ENCODE assay signal across 13 cellular contexts in genomic region chr13:102771298-102772041, GRCh38. TPM values are rescaled to one million over a fixed set of nuclear protein-coding genes. Genes with fewer than 3 reads are reported as not detected.
A peak's percentile ranks its signal among the peaks of the same experiment; 100 is the strongest.
DNase-seq lines count a peak whose midpoint lies in the region; ATAC-seq and TF ChIP-seq lines count a peak whose summit lies in the region.
"Had no signal": no experiment of that assay in that cellular context is flagged by ENCODE, and none has a peak within 500 bp of the region (broad histone marks: within the 10 kb centered on the region; RNA-seq: fewer than 3 reads in every experiment).

No MANE protein-coding gene starts in this region.

- no peaks in the 10 kb centered on the region for H3K4me1 ChIP-seq in breast epithelium
- peaks cover 22% of the 10 kb centered on the region for H3K4me1 ChIP-seq in OCI-LY3 (ENCODE audit: low read length)
- H3K4me1 ChIP-seq in endodermal cell (ENCODE audit: control insufficient read depth, insufficient read depth, low read length), result no peaks in the 10 kb centered on the region
- peaks cover 8% of the 10 kb centered on the region for H3K4me1 ChIP-seq in mucosa of descending colon (ENCODE audit: low read depth)

- CTCF ChIA-PET in MCF 10A (lab: Yijun Ruan, JAX), result interaction anchor here (0.6 to 4.0 kb wide), 7 partner anchors 16 to 192 kb away, joined by 3 to 15 read pairs (median 4); no protein-coding TSS in a partner anchor

- H3K79me2 ChIP-seq in OCI-LY3 (ENCODE audit: low read length), result peaks cover 22% of the 10 kb centered on the region

- H3K36me3 Mint-ChIP-seq in MCF 10A (ENCODE audit: insufficient read depth, unreplicated experiment) (peaks cover 5% of the 10 kb centered on the region), endodermal cell (ENCODE audit: low read depth) (peaks cover 2% of the 10 kb centered on the region)

- 97% methylated on average over 5 of the region's 6 CpGs; no CpG with 5 or more reads in 1 of the 2 experiments for WGBS in endodermal cell (ENCODE audit: insufficient coverage in 1 of 2, insufficient read length in 1 of 2), 2 experiments

- TF ChIP-seq CTCF in MCF 10A (IDR thresholded peaks at IDR 0.05; ENCODE audit: unreplicated experiment), result no peak
- no peak for TF ChIP-seq CTCF in breast epithelium (IDR thresholded peaks at IDR 0.05)
- TF ChIP-seq CTCF in OCI-LY3 (IDR thresholded peaks at IDR 0.05; ENCODE audit: low read depth, low read length), result no peak
- no peak for TF ChIP-seq CTCF in endodermal cell (conservative IDR thresholded peaks at IDR 0.05)
- TF ChIP-seq CTCF in mucosa of descending colon (IDR thresholded peaks at IDR 0.05), result no peak

- H3K27ac ChIP-seq in breast epithelium, result no peak overlapping the region
- no peak overlapping the region for H3K27ac ChIP-seq in OCI-LY3 (ENCODE audit: low read length)
- no peak overlapping the region for H3K27ac ChIP-seq in endodermal cell (ENCODE audit: low read depth, low read length)
- H3K27ac ChIP-seq: Peyer's patch had no signal

- no peak overlapping the region for H3K27ac Mint-ChIP-seq in MCF 10A (ENCODE audit: low read depth, unreplicated experiment)
- H3K27ac Mint-ChIP-seq in endodermal cell, result no peak overlapping the region

- intact Hi-C loops in MCF 10A (cut with micrococcal nuclease), result loop anchor here (2.0 kb wide), 2 partner anchors 75 to 175 kb away; partner anchors contain the start of genes ERCC5 and TPP2
- intact Hi-C loops in breast epithelium (cut with DNase I; ENCODE audit: low total_unique reads), result no loop called here
- intact Hi-C loops in mucosa of descending colon (cut with DNase I, micrococcal nuclease), result no loop called here

- no peaks in the 10 kb centered on the region for H3K36me3 ChIP-seq in breast epithelium
- peaks cover 9% of the 10 kb centered on the region for H3K36me3 ChIP-seq in OCI-LY3 (replicated peaks; ENCODE audit: low read depth, low read length)
- H3K36me3 ChIP-seq in endodermal cell (ENCODE audit: control insufficient read depth, insufficient read depth, low read length), result peaks cover 8% of the 10 kb centered on the region
- H3K36me3 ChIP-seq in mucosa of descending colon (ENCODE audit: low read depth), result no peaks in the 10 kb centered on the region
- H3K36me3 ChIP-seq: Peyer's patch had no signal

- H3K4me3 ChIP-seq in breast epithelium (no peak overlapping the region), OCI-LY3 (ENCODE audit: low read length) (no peak overlapping the region), endodermal cell (ENCODE audit: low read length) (peak overlapping the region; percentile 88), mucosa of descending colon (no peak overlapping the region)

- H3K9me3 ChIP-seq in breast epithelium (no peaks in the 10 kb centered on the region), OCI-LY3 (ENCODE audit: insufficient read depth, low read length) (no peaks in the 10 kb centered on the region), endodermal cell (ENCODE audit: control insufficient read depth, low read length) (no peaks in the 10 kb centered on the region), mucosa of descending colon (no peaks in the 10 kb centered on the region)
- H3K9me3 ChIP-seq: Peyer's patch had no signal

- BruUV-seq in MCF 10A (replicated peaks; lab: Mats Ljungman, UMichigan), result no TSS peak

- no peaks in the 10 kb centered on the region for H3K9me3 Mint-ChIP-seq in MCF 10A (ENCODE audit: unreplicated experiment)
- no peaks in the 10 kb centered on the region for H3K9me3 Mint-ChIP-seq in endodermal cell

- no peak overlapping the region for H3K9ac ChIP-seq in OCI-LY3 (ENCODE audit: low read length)
- H3K9ac ChIP-seq in endodermal cell (ENCODE audit: extremely low read depth, low read length, poor library complexity, severe bottlenecking), result no peak overlapping the region

- DNase-seq in MCF 10A (ENCODE audit: unreplicated experiment) (no peak), breast epithelium (ENCODE audit: low spot score in 2 of 2) (no peak), endodermal cell (no peak), inferior parietal cortex (ENCODE audit: extremely low spot score) (no peak), mucosa of descending colon (no peak)
- DNase-seq: activated CD4-positive, CD25-positive, alpha-beta regulatory T cell; amniotic stem cell; C1 segment of cervical spinal cord; NCI-H2029 treated with DMSO at 0.1 percent for 48 hours; Peyer's patch had no signal

- H3K27me3 ChIP-seq in breast epithelium (no peaks in the 10 kb centered on the region), OCI-LY3 (ENCODE audit: low read depth, low read length) (no peaks in the 10 kb centered on the region), endodermal cell (ENCODE audit: control insufficient read depth, insufficient read depth, low read length, poor library complexity, severe bottlenecking) (no peaks in the 10 kb centered on the region)
- H3K27me3 ChIP-seq: Peyer's patch had no signal

- H2AFZ ChIP-seq in OCI-LY3 (ENCODE audit: low read depth, low read length), result no peak overlapping the region

- no peak for TF ChIP-seq POLR2A in breast epithelium (IDR thresholded peaks at IDR 0.05)

- H3K4me1 Mint-ChIP-seq in MCF 10A (ENCODE audit: insufficient read depth, unreplicated experiment) (peaks cover 18% of the 10 kb centered on the region), endodermal cell (peaks cover 4% of the 10 kb centered on the region)

- no peak for ATAC-seq in GM18519 (IDR thresholded peaks at IDR 0.05; ENCODE audit: low FRiP score, unreplicated experiment)
- ATAC-seq in HG02623 (IDR thresholded peaks at IDR 0.05; ENCODE audit: unreplicated experiment), result no peak
- ATAC-seq in mucosa of descending colon, result no peak

- H3K4me3 Mint-ChIP-seq in MCF 10A (ENCODE audit: unreplicated experiment) (peak overlapping the region; percentile 80), endodermal cell (peak overlapping the region; percentile 76)

- H3K27me3 Mint-ChIP-seq in MCF 10A (ENCODE audit: insufficient read depth, unreplicated experiment) (no peaks in the 10 kb centered on the region), endodermal cell (ENCODE audit: insufficient read depth) (peaks cover 21% of the 10 kb centered on the region)

- H4K20me1 ChIP-seq in OCI-LY3 (ENCODE audit: insufficient read depth, low read length), result 0 out of 2 replicates have a peak, but pooled peaks cover 5% of the 10 kb centered on the region

- H3K4me2 ChIP-seq in OCI-LY3 (ENCODE audit: low read length), result peak overlapping the region; percentile 18

- POLR2A ChIA-PET in MCF 10A (lab: Yijun Ruan, JAX), result interaction anchor here (0.6 to 5.7 kb wide), 8 partner anchors 28 to 176 kb away, joined by 3 to 51 read pairs (median 10); partner anchors contain the start of genes BIVM, ERCC5, POGLUT2 and TPP2

RNA-seq across cellular contexts. Expression of gene TEX30, which starts 2.1 kb away (rescaled TPM):
- total RNA-seq in MCF 10A (2022) (10.7 and 14.2 TPM in 2 replicates), breast epithelium (10 to 100 TPM in 1 of 3 donors, 1 to 10 TPM in 2; 8.3 to 11.8 (median 9.3) TPM), endodermal cell (10 to 100 TPM; 10.0 to 11.5 TPM), mucosa of descending colon (1 to 10 TPM; 2.1 to 5.7 (median 3.7) TPM)
- polyA plus RNA-seq in endodermal cell (2013, experiment 1 of 2), result 18.5 TPM
- 19.6 TPM for polyA plus RNA-seq in endodermal cell (2013, experiment 2 of 2)

RNA-seq across cellular contexts. Expression of gene POGLUT2, which starts 27.3 kb away (rescaled TPM):
- total RNA-seq in MCF 10A (2022) (8.3 and 9.0 TPM in 2 replicates), breast epithelium (1 to 10 TPM; 3.2 to 5.9 (median 5.9) TPM), endodermal cell (10 to 100 TPM; 16.0 to 18.1 TPM), mucosa of descending colon (1 to 10 TPM in 2 of 3 donors, under 1 TPM in 1; 0.72 to 3.9 (median 1.7) TPM)
- polyA plus RNA-seq in endodermal cell (2013, experiment 1 of 2), result 28.0 TPM
- polyA plus RNA-seq in endodermal cell (2013, experiment 2 of 2), result 26.5 TPM

RNA-seq across cellular contexts. Expression of gene BIVM, which starts 27.4 kb away (rescaled TPM):
- total RNA-seq in MCF 10A (2022) (33.1 and 36.6 TPM in 2 replicates), breast epithelium (10 to 100 TPM; 15.2 to 29.6 (median 27.2) TPM), endodermal cell (10 to 100 TPM; 14.7 to 15.0 TPM), mucosa of descending colon (10 to 100 TPM; 15.5 to 21.2 (median 17.1) TPM)
- polyA plus RNA-seq in endodermal cell (2013, experiment 1 of 2), result 14.8 TPM
- polyA plus RNA-seq in endodermal cell (2013, experiment 2 of 2), result 13.7 TPM
